In genomic region chr15:34109775-34110663, GRCh38 we compare ENCODE assay signal across 1 cellular context.
A peak's percentile ranks its signal among the peaks of the same experiment; 100 is the strongest.
TF ChIP-seq lines count a peak whose summit lies in the region.

No MANE protein-coding gene starts in this region.

TF ChIP-seq in GM12878, 131 proteins besides CTCF, POLR2A, EP300 and RAD21:
- TF ChIP-seq ZBTB4 (CRISPR knock-in tag; IDR thresholded peaks at IDR 0.05) (no peak), SMC3 (IDR thresholded peaks at IDR 0.05; ENCODE audit: borderline replicate concordance, low read length) (peak; percentile 75; the same call in 1 of the 2 replicates), ETV6 (conservative IDR thresholded peaks at IDR 0.05 in 1 of 2, IDR thresholded peaks at IDR 0.05 in 1 of 2; ENCODE audit: borderline replicate concordance in 1 of 2, low read depth in 1 of 2) (no peak)
